In the genomic region with DNA sequence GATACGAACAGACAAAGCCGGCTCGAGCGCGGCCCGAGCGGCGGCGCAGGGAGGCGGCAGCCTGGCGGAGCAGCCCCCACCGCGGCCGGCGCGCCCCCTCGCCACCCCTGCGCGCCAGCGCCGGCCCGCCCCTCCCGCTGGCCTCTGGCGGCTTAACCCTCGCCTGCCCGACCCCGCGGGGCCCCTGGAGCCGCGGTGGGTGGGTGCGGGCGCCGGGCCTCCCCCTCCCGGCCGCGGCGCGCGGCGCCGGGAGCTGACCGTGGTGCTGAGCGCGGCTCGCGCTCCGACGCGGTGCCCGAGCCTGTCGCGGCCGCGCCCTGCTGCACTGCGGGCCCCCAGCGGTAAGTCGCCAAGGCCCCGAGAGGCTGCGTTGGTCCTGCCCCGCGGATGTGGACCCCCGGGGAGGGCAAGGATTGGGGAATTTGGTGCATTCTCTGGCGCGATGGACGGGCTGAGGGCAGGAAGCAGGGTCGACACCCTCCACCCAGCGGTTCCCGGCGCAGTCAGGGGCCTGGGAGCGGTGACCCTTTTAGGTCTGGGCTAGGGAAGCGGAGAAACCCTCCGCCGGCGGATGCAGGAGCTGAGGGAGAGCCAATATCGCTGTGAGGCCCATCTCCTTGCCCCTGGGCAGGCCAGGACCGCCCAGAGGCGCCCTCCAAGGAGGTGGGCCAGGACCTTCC, we compare ENCODE assay signal across 8 cellular contexts. TPM values are rescaled to one million over a fixed set of nuclear protein-coding genes. Genes with fewer than 3 reads are reported as not detected.
A peak's percentile ranks its signal among the peaks of the same experiment; 100 is the strongest.
DNase-seq lines count a peak whose midpoint lies in the region; ATAC-seq, FAIRE-seq and TF ChIP-seq lines count a peak whose summit lies in the region.

No MANE protein-coding gene starts in this region.

- no CpG with 5 or more reads among the region's 77 CpGs for WGBS in SK-N-SH (ENCODE audit: low lambda C conversion rate)

- H3K27ac ChIP-seq in SK-N-SH (ENCODE audit: low read depth in 2 of 2, low read length in 1 of 2) (peak overlapping the region in 1 of 2 experiments; percentile 75; a peak in 2 of 4 replicates), parathyroid adenoma (peak overlapping the region; percentile 67)

- H3K36me3 ChIP-seq in SK-N-SH (replicated peaks in 1 of 2; ENCODE audit: control insufficient read depth in 1 of 2, insufficient read depth in 2 of 2, low read length in 1 of 2), result no peaks in the 10 kb centered on the region
- H3K36me3 ChIP-seq in parathyroid adenoma (ENCODE audit: control insufficient read depth, insufficient read depth, low read length), result no peaks in the 10 kb centered on the region

- TF ChIP-seq CTCF in SK-N-SH (IDR thresholded peaks at IDR 0.05) (no peak), parathyroid adenoma (IDR thresholded peaks at IDR 0.05) (no peak)

- H3K4me1 ChIP-seq in SK-N-SH (ENCODE audit: control insufficient read depth in 1 of 2, insufficient read depth in 2 of 2, low read depth in 1 of 2, low read length in 1 of 2) (peaks cover 0 to 28% of the 10 kb centered on the region in 2 experiments; a peak in 1 of 4 replicates), parathyroid adenoma (peaks cover 7% of the 10 kb centered on the region)

- H3K9ac ChIP-seq in SK-N-SH, result no peak overlapping the region
- H3K9ac ChIP-seq in parathyroid adenoma, result peak overlapping the region; percentile 8

- CTCF ChIA-PET in SK-N-SH (lab: Yijun Ruan, JAX), result interaction anchor here (0.9 to 1.5 kb wide), 4 partner anchors 10 to 164 kb away, joined by 3 to 6 read pairs (median 4); no protein-coding TSS in a partner anchor

- H3K9me3 ChIP-seq in SK-N-SH (no peaks in the 10 kb centered on the region), parathyroid adenoma (ENCODE audit: control insufficient read depth, low read length) (no peaks in the 10 kb centered on the region)

- no peak for FAIRE-seq in frontal cortex (lab: Jason Lieb, UNC)

- TF ChIP-seq EP300 in SK-N-SH (IDR thresholded peaks at IDR 0.05; ENCODE audit: borderline replicate concordance in 1 of 2, low read depth in 1 of 2, low read length in 1 of 2), result no peak

- TF ChIP-seq RAD21 in SK-N-SH (IDR thresholded peaks at IDR 0.05; ENCODE audit: low read length), result no peak

- in situ Hi-C loops in ACHN (cut with HindIII; ENCODE audit: low pct_ligation_motif_present, low pct_unique_long_range_greater_than_20kb, low sequenced_read_pairs), result no loop called here

- peak overlapping the region in 1 of 2 experiments; percentile 51; a peak in 2 of 4 replicates for H3K4me3 ChIP-seq in SK-N-SH (ENCODE audit: low read depth in 2 of 2, low read length in 1 of 2)
- peak overlapping the region; percentile 37 for H3K4me3 ChIP-seq in parathyroid adenoma (ENCODE audit: low read depth, low read length)

- 0 out of 2 replicates have a peak, but pooled peaks cover 3% of the 10 kb centered on the region for H4K20me1 ChIP-seq in SK-N-SH (ENCODE audit: insufficient read depth)

- H2AFZ ChIP-seq in SK-N-SH (ENCODE audit: low read depth), result no peak overlapping the region
- peak overlapping the region; percentile 90 for H2AFZ ChIP-seq in parathyroid adenoma

- H3F3A ChIP-seq in SK-N-SH (replicated peaks; ENCODE audit: insufficient read depth), result no peaks in the 10 kb centered on the region

- POLR2A ChIA-PET in SK-N-SH (lab: Yijun Ruan, JAX), result interaction anchor here (1.0 kb wide), 1 partner anchor 11 kb away, joined by 6 read pairs; no protein-coding TSS in a partner anchor

- H3K79me2 ChIP-seq in SK-N-SH (ENCODE audit: insufficient read depth), result no peaks in the 10 kb centered on the region
- peaks cover 13% of the 10 kb centered on the region for H3K79me2 ChIP-seq in parathyroid adenoma

- ATAC-seq in GM19351 (IDR thresholded peaks at IDR 0.05; ENCODE audit: unreplicated experiment) (peak; percentile 62), HG03095 (IDR thresholded peaks at IDR 0.05; ENCODE audit: unreplicated experiment) (no peak)

- no peaks in the 10 kb centered on the region for H3K9me2 ChIP-seq in SK-N-SH

- no peak overlapping the region; the same call in 1 of the 2 replicates for H3K4me2 ChIP-seq in SK-N-SH
- H3K4me2 ChIP-seq in parathyroid adenoma (ENCODE audit: low read length), result peak overlapping the region; percentile 75

- H3K27me3 ChIP-seq in SK-N-SH (ENCODE audit: insufficient read depth) (no peaks in the 10 kb centered on the region; the same call in 1 of the 2 replicates), parathyroid adenoma (ENCODE audit: control insufficient read depth, insufficient read depth, low read length) (no peaks in the 10 kb centered on the region)

- DNase-seq in ACHN, result peak; percentile 39
- DNase-seq in SK-N-SH, result peak; percentile 89
- peak; percentile 57 to 58 for DNase-seq in frontal cortex (ENCODE audit: low spot score in 2 of 2)
- no peak for DNase-seq in AML-193 (lab: John Stamatoyannopoulos, UW)
- DNase-seq in T-helper 9 cell, result no peak

TF ChIP-seq in SK-N-SH, 30 proteins besides CTCF, POLR2A, EP300 and RAD21:
- TF ChIP-seq, protein P1, sequence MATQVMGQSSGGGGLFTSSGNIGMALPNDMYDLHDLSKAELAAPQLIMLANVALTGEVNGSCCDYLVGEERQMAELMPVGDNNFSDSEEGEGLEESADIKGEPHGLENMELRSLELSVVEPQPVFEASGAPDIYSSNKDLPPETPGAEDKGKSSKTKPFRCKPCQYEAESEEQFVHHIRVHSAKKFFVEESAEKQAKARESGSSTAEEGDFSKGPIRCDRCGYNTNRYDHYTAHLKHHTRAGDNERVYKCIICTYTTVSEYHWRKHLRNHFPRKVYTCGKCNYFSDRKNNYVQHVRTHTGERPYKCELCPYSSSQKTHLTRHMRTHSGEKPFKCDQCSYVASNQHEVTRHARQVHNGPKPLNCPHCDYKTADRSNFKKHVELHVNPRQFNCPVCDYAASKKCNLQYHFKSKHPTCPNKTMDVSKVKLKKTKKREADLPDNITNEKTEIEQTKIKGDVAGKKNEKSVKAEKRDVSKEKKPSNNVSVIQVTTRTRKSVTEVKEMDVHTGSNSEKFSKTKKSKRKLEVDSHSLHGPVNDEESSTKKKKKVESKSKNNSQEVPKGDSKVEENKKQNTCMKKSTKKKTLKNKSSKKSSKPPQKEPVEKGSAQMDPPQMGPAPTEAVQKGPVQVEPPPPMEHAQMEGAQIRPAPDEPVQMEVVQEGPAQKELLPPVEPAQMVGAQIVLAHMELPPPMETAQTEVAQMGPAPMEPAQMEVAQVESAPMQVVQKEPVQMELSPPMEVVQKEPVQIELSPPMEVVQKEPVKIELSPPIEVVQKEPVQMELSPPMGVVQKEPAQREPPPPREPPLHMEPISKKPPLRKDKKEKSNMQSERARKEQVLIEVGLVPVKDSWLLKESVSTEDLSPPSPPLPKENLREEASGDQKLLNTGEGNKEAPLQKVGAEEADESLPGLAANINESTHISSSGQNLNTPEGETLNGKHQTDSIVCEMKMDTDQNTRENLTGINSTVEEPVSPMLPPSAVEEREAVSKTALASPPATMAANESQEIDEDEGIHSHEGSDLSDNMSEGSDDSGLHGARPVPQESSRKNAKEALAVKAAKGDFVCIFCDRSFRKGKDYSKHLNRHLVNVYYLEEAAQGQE (IDR thresholded peaks at IDR 0.05; ENCODE audit: low read depth, low read length), result peak; percentile 93
- TF ChIP-seq, protein P2, sequence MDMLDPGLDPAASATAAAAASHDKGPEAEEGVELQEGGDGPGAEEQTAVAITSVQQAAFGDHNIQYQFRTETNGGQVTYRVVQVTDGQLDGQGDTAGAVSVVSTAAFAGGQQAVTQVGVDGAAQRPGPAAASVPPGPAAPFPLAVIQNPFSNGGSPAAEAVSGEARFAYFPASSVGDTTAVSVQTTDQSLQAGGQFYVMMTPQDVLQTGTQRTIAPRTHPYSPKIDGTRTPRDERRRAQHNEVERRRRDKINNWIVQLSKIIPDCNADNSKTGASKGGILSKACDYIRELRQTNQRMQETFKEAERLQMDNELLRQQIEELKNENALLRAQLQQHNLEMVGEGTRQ (IDR thresholded peaks at IDR 0.05; ENCODE audit: borderline replicate concordance, low read depth, low read length), result no peak

RNA-seq across cellular contexts. Expression of a gene that starts 0.8 kb away (rescaled TPM):
- under 0.01 and 0.03 TPM in 2 replicates for polyA plus RNA-seq in SK-N-SH (2012; rRNA removed)
- polyA plus RNA-seq in SK-N-SH (2012; cell fraction: cytosol; rRNA removed), result 0.01 and 0.05 TPM in 2 replicates
- 0.01 TPM in 1 of 2 replicates, not detected in the other for polyA plus RNA-seq in SK-N-SH (2012; cell fraction: nucleus; rRNA removed)
- 44.0 TPM for total RNA-seq in frontal cortex

RNA-seq across cellular contexts. Expression of a gene that starts 27.3 kb away (rescaled TPM):
- polyA plus RNA-seq in SK-N-SH (2012; rRNA removed), result not detected in 2 replicates
- not detected in 2 replicates for polyA plus RNA-seq in SK-N-SH (2012; cell fraction: cytosol; rRNA removed)
- not detected in 2 replicates for polyA plus RNA-seq in SK-N-SH (2012; cell fraction: nucleus; rRNA removed)
- total RNA-seq in frontal cortex, result not detected

Comparison
In these comparisons a context has a peak if more than half of its experiments do, and no peak if none do; other contexts are left out.
1. DNase-seq: peak in ACHN (single experiment), SK-N-SH (single experiment) and frontal cortex (2 of 2); none in AML-193 (0 of 2) and T-helper 9 cell (single experiment).